In the genomic region with DNA sequence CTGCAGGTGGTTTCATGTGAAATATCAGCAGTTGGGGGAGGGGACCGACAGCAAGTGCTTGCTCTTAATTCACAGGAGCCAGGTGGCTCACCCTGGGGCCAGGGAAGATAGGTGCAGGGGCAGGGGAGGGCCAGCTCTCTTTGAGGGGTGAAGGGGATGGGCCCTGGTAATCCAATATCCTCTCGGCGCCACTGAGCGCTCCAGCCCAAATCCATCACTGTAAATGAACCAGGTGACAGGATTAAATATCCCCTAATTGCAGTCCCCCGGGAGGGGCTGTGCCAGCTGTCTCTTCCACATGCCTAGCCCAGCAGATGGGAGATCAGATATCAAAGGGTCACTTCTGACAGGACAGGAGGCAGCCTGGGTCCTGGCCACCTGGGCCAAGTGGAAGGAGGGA, we compare ENCODE assay signal across 19 cellular contexts.
DNase-seq lines count a peak whose midpoint lies in the region; ATAC-seq and TF ChIP-seq lines count a peak whose summit lies in the region.
"Had no signal": no experiment of that assay in that cellular context is flagged by ENCODE, and none has a peak within 500 bp of the region (broad histone marks: within the 10 kb centered on the region; RNA-seq: fewer than 3 reads in every experiment).

No MANE protein-coding gene starts in this region.

- CTCF ChIA-PET in GM10248 (lab: Yijun Ruan, JAX) = interaction anchor here (1.2 to 1.3 kb wide), 3 partner anchors 12 to 42 kb away, joined by 3 to 4 read pairs (median 4); no protein-coding TSS in a partner anchor

- no peaks in the 10 kb centered on the region for H3K27me3 ChIP-seq in breast epithelium

- POLR2A ChIA-PET in GM10248 (lab: Yijun Ruan, JAX) = no interaction called here

- no peaks in the 10 kb centered on the region for H3K9me3 ChIP-seq in breast epithelium
- H3K9me3 ChIP-seq: heart left ventricle had no signal

- H3K36me3 ChIP-seq in breast epithelium = no peaks in the 10 kb centered on the region
- H3K36me3 ChIP-seq: heart left ventricle had no signal

- H3K9me3 Mint-ChIP-seq in activated naive CD8-positive, alpha-beta T cell treated with anti-CD3 and anti-CD28 coated beads for 36 hours = peaks cover 2% of the 10 kb centered on the region
- H3K9me3 Mint-ChIP-seq: brain had no signal

- intact Hi-C loops in breast epithelium (cut with DNase I; ENCODE audit: low total_unique reads) = no loop called here

- TF ChIP-seq CTCF in GM10248 (IDR thresholded peaks at IDR 0.05; ENCODE audit: control extremely low read depth, extremely low read depth, low read depth, missing control alignments) = no peak
- no peak for TF ChIP-seq CTCF in breast epithelium (IDR thresholded peaks at IDR 0.05)

- TF ChIP-seq POLR2A in breast epithelium (IDR thresholded peaks at IDR 0.05) = no peak

- no peak overlapping the region for H3K27ac Mint-ChIP-seq in activated naive CD8-positive, alpha-beta T cell treated with anti-CD3 and anti-CD28 coated beads for 36 hours
- H3K27ac Mint-ChIP-seq: activated CD4-positive, alpha-beta T cell treated with anti-CD3 and anti-CD28 coated beads for 36 hours; activated naive CD4-positive, alpha-beta T cell treated with anti-CD3 and anti-CD28 coated beads, Interleukin-2, amount 10 ng/mL, durations not matched to agents 7 days and 5 days had no signal

- H3K4me3 ChIP-seq in breast epithelium = no peak overlapping the region
- H3K4me3 ChIP-seq: heart left ventricle had no signal

- no peaks in the 10 kb centered on the region for H3K36me3 Mint-ChIP-seq in activated naive CD8-positive, alpha-beta T cell treated with anti-CD3 and anti-CD28 coated beads for 36 hours
- H3K36me3 Mint-ChIP-seq: activated naive CD4-positive, alpha-beta T cell treated with anti-CD3 and anti-CD28 coated beads, Interleukin-2, amount 10 ng/mL, durations not matched to agents 7 days and 5 days; brain had no signal

- H3K27me3 Mint-ChIP-seq in activated naive CD8-positive, alpha-beta T cell treated with anti-CD3 and anti-CD28 coated beads for 36 hours = peaks cover 11% of the 10 kb centered on the region
- H3K27me3 Mint-ChIP-seq: activated CD4-positive, alpha-beta T cell treated with anti-CD3 and anti-CD28 coated beads for 36 hours; activated naive CD4-positive, alpha-beta T cell treated with anti-CD3 and anti-CD28 coated beads, Interleukin-2, amount 10 ng/mL, durations not matched to agents 7 days and 5 days had no signal

- H3K4me3 Mint-ChIP-seq in activated naive CD8-positive, alpha-beta T cell treated with anti-CD3 and anti-CD28 coated beads for 36 hours = no peak overlapping the region
- H3K4me3 Mint-ChIP-seq: activated CD4-positive, alpha-beta T cell treated with anti-CD3 and anti-CD28 coated beads for 36 hours; activated naive CD4-positive, alpha-beta T cell treated with anti-CD3 and anti-CD28 coated beads, Interleukin-2, amount 10 ng/mL, durations not matched to agents 7 days and 5 days; brain had no signal

- no peak for ATAC-seq in HG02588 (IDR thresholded peaks at IDR 0.05; ENCODE audit: unreplicated experiment)
- ATAC-seq: activated CD4-positive, alpha-beta T cell treated with anti-CD3 and anti-CD28 coated beads for 36 hours; heart left ventricle had no signal

- DNase-seq in GM10248 (ENCODE audit: extremely low spot score) (peak; percentile 2), NCI-H187 (lab: John Stamatoyannopoulos, UW) (peak; percentile 82 to 92), NCI-H524 (lab: John Stamatoyannopoulos, UW) (peak; percentile 94 to 99), myocyte (ENCODE audit: low read depth) (peak; percentile 24), breast epithelium (ENCODE audit: low spot score in 2 of 2) (no peak)
- DNase-seq in activated naive CD8-positive, alpha-beta T cell treated with anti-CD3 and anti-CD28 coated beads for 36 hours = no peak
- no peak for DNase-seq in activated CD8-positive, alpha-beta memory T cell treated with anti-CD3 and anti-CD28 coated beads, Interleukin-2, amount 50 U/mL, for 48 hours
- DNase-seq: activated CD4-positive, alpha-beta T cell treated with anti-CD3 and anti-CD28 coated beads for 36 hours; activated naive CD4-positive, alpha-beta T cell treated with anti-CD3 and anti-CD28 coated beads, Interleukin-2, amount 10 ng/mL, durations not matched to agents 7 days and 5 days; AML-193; DND-41; heart left ventricle; kidney; midbrain; nucleus accumbens; stimulated activated CD4-positive, alpha-beta T cell treated with anti-CD3 and anti-CD28 coated beads, Interleukin-4, amount 100 ng/mL, for 4 hours; T-helper 9 cell had no signal

- no peak overlapping the region for H3K27ac ChIP-seq in breast epithelium
- H3K27ac ChIP-seq: heart left ventricle had no signal

- H3K4me1 Mint-ChIP-seq in activated naive CD8-positive, alpha-beta T cell treated with anti-CD3 and anti-CD28 coated beads for 36 hours = no peaks in the 10 kb centered on the region
- H3K4me1 Mint-ChIP-seq: activated CD4-positive, alpha-beta T cell treated with anti-CD3 and anti-CD28 coated beads for 36 hours; activated naive CD4-positive, alpha-beta T cell treated with anti-CD3 and anti-CD28 coated beads, Interleukin-2, amount 10 ng/mL, durations not matched to agents 7 days and 5 days had no signal

- no peaks in the 10 kb centered on the region for H3K4me1 ChIP-seq in breast epithelium

Comparison
In these comparisons a context has a peak if more than half of its experiments do, and no peak if none do; other contexts are left out.
1. DNase-seq: peak in GM10248 (single experiment), NCI-H187 (2 of 2), NCI-H524 (2 of 2) and myocyte (single experiment); none in activated naive CD8-positive, alpha-beta T cell treated with anti-CD3 and anti-CD28 coated beads for 36 hours (single experiment), activated CD8-positive, alpha-beta memory T cell treated with anti-CD3 and anti-CD28 coated beads, Interleukin-2, amount 50 U/mL, for 48 hours (single experiment) and breast epithelium (0 of 2).